9 cellular contexts compared by ENCODE assay signal in genomic region chr4:79042079-79042674, GRCh38.
DNase-seq lines count a peak whose midpoint lies in the region; ATAC-seq and TF ChIP-seq lines count a peak whose summit lies in the region.
"Had no signal": no experiment of that assay in that cellular context is flagged by ENCODE, and none has a peak within 500 bp of the region (broad histone marks: within the 10 kb centered on the region; RNA-seq: fewer than 3 reads in every experiment).

No MANE protein-coding gene starts in this region.

- DNase-seq in GM10266 (ENCODE audit: extremely low spot score) = peak; percentile 39
- DNase-seq in NCI-H1105 (lab: John Stamatoyannopoulos, UW) = peak; percentile 4
- peak; percentile 32 for DNase-seq in astrocyte of the cerebellum (ENCODE audit: low read depth)
- DNase-seq in kidney tubule cell (ENCODE audit: low spot score) = peak; percentile 46
- no peak for DNase-seq in GF-D8 (lab: John Stamatoyannopoulos, UW)
- DNase-seq: naive B cell had no signal

- TF ChIP-seq CTCF in GM10266 (IDR thresholded peaks at IDR 0.05; ENCODE audit: control insufficient read depth, insufficient read depth, low read depth, missing control alignments) (peak; percentile 21), astrocyte of the cerebellum (IDR thresholded peaks at IDR 0.05; ENCODE audit: low read depth, low read length, missing control alignments) (peak; percentile 62)

- ATAC-seq in HG03135 (IDR thresholded peaks at IDR 0.05; ENCODE audit: unreplicated experiment) (no peak), HG02763 (IDR thresholded peaks at IDR 0.05; ENCODE audit: unreplicated experiment) (no peak), HG03039 (IDR thresholded peaks at IDR 0.05; ENCODE audit: unreplicated experiment) (no peak)

- in situ Hi-C loops in astrocyte of the cerebellum (cut with HindIII; ENCODE audit: low sequenced_read_pairs) = no loop called here

- H3K4me3 ChIP-seq in astrocyte of the cerebellum (ENCODE audit: low read depth, low read length) = no peak overlapping the region
